ENCODE assay signal across 26 cellular contexts in genomic region chr5:43613370-43613769, GRCh38.
"Had no signal": no experiment of that assay in that cellular context is flagged by ENCODE, and none has a peak within 500 bp of the region (broad histone marks: within the 10 kb centered on the region; RNA-seq: fewer than 3 reads in every experiment).

No MANE protein-coding gene starts in this region.

- H3K4me1 Mint-ChIP-seq: neural crest cell had no signal

- H3K36me3 ChIP-seq: prostate gland had no signal

- H3K9me3 Mint-ChIP-seq: naive thymus-derived CD8-positive, alpha-beta T cell; natural killer cell treated with Interleukin-12 subunit alpha and Interleukin-12 subunit beta and Interleukin-15 and Interleukin-18, amount 100 ng/mL, for 72 hours; nephron progenitor cell; neural crest cell; stimulated activated effector memory CD8-positive, alpha-beta T cell treated with anti-CD3 and anti-CD28 coated beads, Interleukin-12 subunit alpha, Interleukin-12 subunit beta, amount 100 ng/mL, for 72 hours; stimulated activated naive B cell treated with anti-CD40 and anti-IgM and Interleukin-4, amounts not matched to agents 10 μg/mL and 1 μg/mL and 100 μg/mL, for 72 hours; stimulated activated naive CD8-positive, alpha-beta T cell treated with anti-CD3 and anti-CD28 coated beads, Interleukin-15, Interleukin-2, amounts not matched to agents 100 ng/mL and 50 ng/mL, for 24 hours had no signal

- H3K4me3 ChIP-seq: pancreas, prostate gland, right lobe of liver, sigmoid colon, stomach, thoracic aorta, thyroid gland, tibial nerve, upper lobe of left lung, vagina had no signal

- H3K9me3 ChIP-seq: neutrophil, pancreas, prostate gland, right lobe of liver, sigmoid colon, stomach, thoracic aorta, thyroid gland, tibial nerve, upper lobe of left lung, vagina had no signal

- H3K27ac Mint-ChIP-seq: natural killer cell treated with Interleukin-12 subunit alpha and Interleukin-12 subunit beta and Interleukin-15 and Interleukin-18, amount 100 ng/mL, for 72 hours; nephron progenitor cell; stimulated activated effector memory CD8-positive, alpha-beta T cell treated with anti-CD3 and anti-CD28 coated beads, Interleukin-12 subunit alpha, Interleukin-12 subunit beta, amount 100 ng/mL, for 72 hours; stimulated activated naive CD8-positive, alpha-beta T cell treated with anti-CD3 and anti-CD28 coated beads, Interleukin-15, Interleukin-2, amounts not matched to agents 100 ng/mL and 50 ng/mL, for 24 hours had no signal

- H3K27me3 Mint-ChIP-seq: naive thymus-derived CD8-positive, alpha-beta T cell; natural killer cell treated with Interleukin-12 subunit alpha and Interleukin-12 subunit beta and Interleukin-15 and Interleukin-18, amount 100 ng/mL, for 72 hours; stimulated activated naive B cell treated with anti-CD40 and anti-IgM and Interleukin-4, amounts not matched to agents 10 μg/mL and 1 μg/mL and 100 μg/mL, for 72 hours; stimulated activated naive CD8-positive, alpha-beta T cell treated with anti-CD3 and anti-CD28 coated beads, Interleukin-15, Interleukin-2, amounts not matched to agents 100 ng/mL and 50 ng/mL, for 24 hours had no signal

- DNase-seq: naive thymus-derived CD8-positive, alpha-beta T cell; nephron progenitor cell; nucleus accumbens; pancreas; right lobe of liver; sigmoid colon; small intestine; stimulated activated CD4-positive, alpha-beta T cell treated with anti-CD3 and anti-CD28 coated beads, Interleukin-15, amount 100 ng/mL, for 24 hours; stimulated activated CD4-positive, alpha-beta T cell treated with anti-CD3 and anti-CD28 coated beads, Interleukin-2, amount 100 ng/mL, for 24 hours; stimulated activated CD4-positive, alpha-beta T cell treated with anti-CD3 and anti-CD28 coated beads, Interleukin-2, amount 100 ng/mL, for 48 hours; stimulated activated CD4-positive, alpha-beta T cell treated with anti-CD3 and anti-CD28 coated beads, Interleukin-4, amount 100 ng/mL, for 24 hours; stimulated activated naive B cell treated with anti-CD40 and anti-IgM and Interleukin-4, amounts not matched to agents 10 μg/mL and 1 μg/mL and 100 μg/mL, for 72 hours; stimulated activated naive CD4-positive, alpha-beta T cell treated with Interleukin-2 at 50 U/mL for 16 hours; stomach; thyroid gland; trophoblast cell; upper lobe of left lung had no signal

- H3K27me3 ChIP-seq: neutrophil, pancreas, right lobe of liver, sigmoid colon, stomach, thyroid gland, tibial nerve, upper lobe of left lung, vagina had no signal

- ATAC-seq: naive thymus-derived CD8-positive, alpha-beta T cell; natural killer cell treated with Interleukin-12 subunit alpha and Interleukin-12 subunit beta and Interleukin-15 and Interleukin-18, amount 100 ng/mL, for 72 hours; pancreas; right lobe of liver; stimulated activated effector memory CD8-positive, alpha-beta T cell treated with anti-CD3 and anti-CD28 coated beads, Interleukin-12 subunit alpha, Interleukin-12 subunit beta, amount 100 ng/mL, for 72 hours; stimulated activated naive B cell treated with anti-CD40 and anti-IgM and Interleukin-4, amounts not matched to agents 10 μg/mL and 1 μg/mL and 100 μg/mL, for 72 hours had no signal

- H3K4me3 Mint-ChIP-seq: naive thymus-derived CD8-positive, alpha-beta T cell; natural killer cell treated with Interleukin-12 subunit alpha and Interleukin-12 subunit beta and Interleukin-15 and Interleukin-18, amount 100 ng/mL, for 72 hours; nephron progenitor cell; neural crest cell; stimulated activated effector memory CD8-positive, alpha-beta T cell treated with anti-CD3 and anti-CD28 coated beads, Interleukin-12 subunit alpha, Interleukin-12 subunit beta, amount 100 ng/mL, for 72 hours; stimulated activated naive B cell treated with anti-CD40 and anti-IgM and Interleukin-4, amounts not matched to agents 10 μg/mL and 1 μg/mL and 100 μg/mL, for 72 hours; stimulated activated naive CD8-positive, alpha-beta T cell treated with anti-CD3 and anti-CD28 coated beads, Interleukin-15, Interleukin-2, amounts not matched to agents 100 ng/mL and 50 ng/mL, for 24 hours had no signal

- H3K27ac ChIP-seq: neutrophil, pancreas, prostate gland, sigmoid colon, stomach, thoracic aorta, thyroid gland, tibial nerve, upper lobe of left lung, vagina had no signal

- H3K4me1 ChIP-seq: pancreas, prostate gland, sigmoid colon, thyroid gland, tibial nerve, vagina had no signal
